1 cellular context compared by ENCODE assay signal in genomic region chr5:173535166-173535975, GRCh38.
TF ChIP-seq lines count a peak whose summit lies in the region.

No MANE protein-coding gene starts in this region.

TF ChIP-seq in SK-N-SH, 30 proteins besides CTCF, POLR2A, EP300 and RAD21 (continued from another document):
- TF ChIP-seq USF2 (IDR thresholded peaks at IDR 0.05; ENCODE audit: borderline replicate concordance, low read depth, low read length): no peak
